15 cellular contexts compared by ENCODE assay signal in the genomic region with DNA sequence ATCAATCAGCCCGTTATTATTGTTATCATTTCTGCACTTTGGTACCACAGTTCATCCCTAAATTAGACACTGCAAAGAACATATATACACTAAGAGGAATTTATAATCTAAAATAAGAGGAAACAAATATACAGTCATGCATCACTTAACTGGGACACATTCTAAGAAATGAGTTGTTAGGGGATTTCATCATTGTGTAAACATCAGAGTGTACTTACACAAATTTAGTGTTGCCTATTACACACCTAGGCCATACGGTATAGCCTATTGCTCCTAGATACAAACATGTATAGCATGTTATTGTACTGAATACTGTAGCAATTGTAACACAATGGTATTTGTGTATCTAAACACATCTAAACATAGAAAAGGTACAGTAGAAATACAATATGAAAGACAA.
A peak's percentile ranks its signal among the peaks of the same experiment; 100 is the strongest.
DNase-seq lines count a peak whose midpoint lies in the region; ATAC-seq, FAIRE-seq and TF ChIP-seq lines count a peak whose summit lies in the region.
"Had no signal": no experiment of that assay in that cellular context is flagged by ENCODE, and none has a peak within 500 bp of the region (broad histone marks: within the 10 kb centered on the region; RNA-seq: fewer than 3 reads in every experiment).

No MANE protein-coding gene starts in this region.

- FAIRE-seq in GM18507 (lab: Jason Lieb, UNC), result peak; percentile 5
- no peak for FAIRE-seq in bronchial epithelial cell (lab: Jason Lieb, UNC)
- FAIRE-seq in HepG2 (lab: Jason Lieb, UNC), result no peak
- FAIRE-seq in H54 (lab: Jason Lieb, UNC), result no peak
- FAIRE-seq: GM12891, K562 had no signal

- POLR2A ChIA-PET in HepG2 (lab: Yijun Ruan, JAX), result no interaction called here

- H3K79me2 ChIP-seq in HepG2 (ENCODE audit: insufficient read depth, low read length), result no peaks in the 10 kb centered on the region

- no peak overlapping the region for H3K4me2 ChIP-seq in HepG2 (ENCODE audit: low read depth, low read length)
- H3K4me2 ChIP-seq: BLaER1 treated with 17β-estradiol and CSF1 and Interleukin-3, amounts not matched to agents 10 nM and 100 nM had no signal

- WGBS in HepG2 (ENCODE audit: low lambda C conversion rate), result 87% methylated on average over 2 of the region's 2 CpGs

- intact Hi-C loops in HepG2 (cut with micrococcal nuclease; ENCODE audit: unreplicated experiment), result no loop called here

- TF ChIP-seq EP300 in HepG2 (IDR thresholded peaks at IDR 0.05; ENCODE audit: low read depth in 2 of 2, low read length in 2 of 2), result no peak
- no peak for TF ChIP-seq EP300 in HepG2 (CRISPR knock-in tag; IDR thresholded peaks at IDR 0.05; ENCODE audit: borderline replicate concordance)

- H3K27ac ChIP-seq in HepG2 (ENCODE audit: extremely low read length, insufficient read depth, low read length), result no peak overlapping the region
- H3K27ac ChIP-seq: BLaER1 treated with 17β-estradiol and CSF1 and Interleukin-3, amounts not matched to agents 10 nM and 100 nM had no signal

- H3K36me3 ChIP-seq in bronchial epithelial cell (ENCODE audit: control insufficient read depth, insufficient read depth, low read length), result no peaks in the 10 kb centered on the region
- no peaks in the 10 kb centered on the region for H3K36me3 ChIP-seq in HepG2 (replicated peaks in 1 of 2; ENCODE audit: control insufficient read depth in 1 of 2, insufficient read depth in 2 of 2, low read length in 2 of 2)
- no peaks in the 10 kb centered on the region for H3K36me3 ChIP-seq in H7 (replicated peaks; ENCODE audit: control insufficient read depth, insufficient read depth, low read length)
- H3K36me3 ChIP-seq: BLaER1 treated with 17β-estradiol and CSF1 and Interleukin-3, amounts not matched to agents 10 nM and 100 nM; HAP-1 had no signal

- CTCF ChIA-PET in HepG2 (lab: Yijun Ruan, JAX; ENCODE audit: low intra/inter-chr PET ratio, low total read pairs), result no interaction called here

- in situ Hi-C loops in HepG2 (cut with HindIII; ENCODE audit: extremely low pct_ligation_motif_present, low pct_unique_long_range_greater_than_20kb), result no loop called here

- DNase-seq in GM18507 (ENCODE audit: extremely low spot score, insufficient read length, low read depth) (no peak), bronchial epithelial cell (ENCODE audit: low read depth) (peak; percentile 52), HepG2 (ENCODE audit: low spot score) (peak; percentile 1), H54 (ENCODE audit: insufficient read length, low spot score) (no peak), NCI-H2029 treated with DMSO at 0.1 percent for 48 hours (lab: John Stamatoyannopoulos, UW) (no peak), H7 (no peak)
- DNase-seq: Calu3; CD8-positive, alpha-beta T cell; GOT3; IMR-90 had no signal

- TF ChIP-seq CTCF in bronchial epithelial cell (IDR thresholded peaks at IDR 0.05; ENCODE audit: insufficient read depth, low read length, severe bottlenecking), result no peak
- no peak for TF ChIP-seq CTCF in HepG2 (CRISPR knock-in tag; IDR thresholded peaks at IDR 0.05)

- no peak for TF ChIP-seq POLR2A in HepG2 (IDR thresholded peaks at IDR 0.05; ENCODE audit: insufficient read depth in 1 of 2, low read depth in 2 of 2, low read length in 2 of 2)
- TF ChIP-seq POLR2A in H54 (IDR thresholded peaks at IDR 0.05; ENCODE audit: low read depth, low read length), result no peak

- TF ChIP-seq RAD21 in HepG2 (CRISPR knock-in tag; IDR thresholded peaks at IDR 0.05), result no peak

- no TSS peak for BruUV-seq in HepG2 (replicated peaks; lab: Mats Ljungman, UMichigan)

- no peak for ATAC-seq in HepG2
- ATAC-seq in HG03457 (IDR thresholded peaks at IDR 0.05; ENCODE audit: unreplicated experiment), result no peak
- ATAC-seq: CD8-positive, alpha-beta T cell; K562 had no signal

- H3K9me3 ChIP-seq in HepG2 (ENCODE audit: low read length), result no peaks in the 10 kb centered on the region
- H3K9me3 ChIP-seq: HAP-1 had no signal

- no peak overlapping the region for H3K9ac ChIP-seq in HepG2 (ENCODE audit: insufficient read depth, low read depth, low read length)
- H3K9ac ChIP-seq: BLaER1 treated with 17β-estradiol and CSF1 and Interleukin-3, amounts not matched to agents 10 nM and 100 nM had no signal

- H3K27me3 ChIP-seq in bronchial epithelial cell (ENCODE audit: control insufficient read depth, insufficient read depth, low read length) (no peaks in the 10 kb centered on the region), HepG2 (ENCODE audit: control insufficient read depth in 1 of 2, insufficient read depth in 2 of 2, low read length in 2 of 2) (no peaks in the 10 kb centered on the region), H7 (ENCODE audit: control insufficient read depth, insufficient read depth, low read length) (no peaks in the 10 kb centered on the region)
- H3K27me3 ChIP-seq: BLaER1 treated with 17β-estradiol and CSF1 and Interleukin-3, amounts not matched to agents 10 nM and 100 nM had no signal

- peaks cover 11% of the 10 kb centered on the region for H3K4me1 ChIP-seq in HepG2 (ENCODE audit: insufficient read depth, low read length)
- H3K4me1 ChIP-seq: BLaER1 treated with 17β-estradiol and CSF1 and Interleukin-3, amounts not matched to agents 10 nM and 100 nM; HAP-1 had no signal

- H3K4me3 ChIP-seq in bronchial epithelial cell (ENCODE audit: low read depth, low read length) (no peak overlapping the region), HepG2 (replicated peaks in 1 of 3; ENCODE audit: insufficient read depth in 1 of 3, low read depth in 2 of 3, low read length in 3 of 3) (no peak overlapping the region), H7 (ENCODE audit: insufficient read depth, low read depth, low read length) (no peak overlapping the region)
- H3K4me3 ChIP-seq: BLaER1 treated with 17β-estradiol and CSF1 and Interleukin-3, amounts not matched to agents 10 nM and 100 nM; HAP-1; K562 had no signal

- no peaks in the 10 kb centered on the region for H4K20me1 ChIP-seq in HepG2 (ENCODE audit: insufficient read depth, low read length)
- H4K20me1 ChIP-seq: BLaER1 treated with 17β-estradiol and CSF1 and Interleukin-3, amounts not matched to agents 10 nM and 100 nM had no signal

- no peak overlapping the region for H2AFZ ChIP-seq in HepG2 (ENCODE audit: low read length)

TF ChIP-seq in HepG2, 621 proteins besides CTCF, POLR2A, EP300 and RAD21:
- TF ChIP-seq NR1H2 (CRISPR knock-in tag; IDR thresholded peaks at IDR 0.05; ENCODE audit: borderline replicate concordance, low read depth) (no peak), ZNF281 (CRISPR knock-in tag; IDR thresholded peaks at IDR 0.05; ENCODE audit: borderline replicate concordance) (no peak), RFX5 (IDR thresholded peaks at IDR 0.05; ENCODE audit: low read depth, low read length) (no peak), FOXA3 (CRISPR knock-in tag; IDR thresholded peaks at IDR 0.05) (no peak), MTF2 (CRISPR knock-in tag; IDR thresholded peaks at IDR 0.05; ENCODE audit: borderline replicate concordance) (no peak), PAF1 (CRISPR knock-in tag; IDR thresholded peaks at IDR 0.05) (no peak), ZBTB21 (CRISPR knock-in tag; IDR thresholded peaks at IDR 0.05) (no peak), ZBTB38 (CRISPR knock-in tag; IDR thresholded peaks at IDR 0.05) (no peak), NR3C1 (CRISPR knock-in tag; IDR thresholded peaks at IDR 0.05) (no peak), ZNF317 (CRISPR knock-in tag; IDR thresholded peaks at IDR 0.05) (no peak), ATF1 (CRISPR knock-in tag; IDR thresholded peaks at IDR 0.05) (no peak), ZFP36L1 (CRISPR knock-in tag; IDR thresholded peaks at IDR 0.05) (no peak), MEIS1 (CRISPR knock-in tag; IDR thresholded peaks at IDR 0.05; ENCODE audit: borderline replicate concordance) (no peak), ZSCAN22 (CRISPR knock-in tag; IDR thresholded peaks at IDR 0.05) (no peak), NCOA2 (CRISPR knock-in tag; IDR thresholded peaks at IDR 0.05) (no peak), LCORL (IDR thresholded peaks at IDR 0.05) (no peak), LCORL (CRISPR knock-in tag; IDR thresholded peaks at IDR 0.05) (no peak), STAG1 (CRISPR knock-in tag; IDR thresholded peaks at IDR 0.05) (no peak), ZNF629 (CRISPR knock-in tag; conservative IDR thresholded peaks at IDR 0.05) (no peak), ZNF225 (CRISPR knock-in tag; IDR thresholded peaks at IDR 0.05) (no peak)

Comparison
In these comparisons a context has a peak if more than half of its experiments do, and no peak if none do; other contexts are left out.
1. DNase-seq: peak in bronchial epithelial cell (single experiment) and HepG2 (single experiment); none in GM18507 (single experiment), H54 (single experiment), NCI-H2029 treated with DMSO at 0.1 percent for 48 hours (single experiment) and H7 (single experiment).